Comparison of ENCODE assay signal across 18 cellular contexts in genomic region chr12:130958557-130959140, GRCh38. TPM values are rescaled to one million over a fixed set of nuclear protein-coding genes. Genes with fewer than 3 reads are reported as not detected.
"Had no signal": no experiment of that assay in that cellular context is flagged by ENCODE, and none has a peak within 500 bp of the region (broad histone marks: within the 10 kb centered on the region; RNA-seq: fewer than 3 reads in every experiment).

No MANE protein-coding gene starts in this region.

- H3K27ac ChIP-seq: brain microvascular endothelial cell, left lung, thyroid gland, VCaP had no signal

- H3K9me3 ChIP-seq: left lung, thyroid gland had no signal

- H3K36me3 Mint-ChIP-seq: mesothelial cell of epicardium, natural killer cell, T-cell had no signal

- DNase-seq: activated CD4-positive, alpha-beta memory T cell treated with anti-CD3 and anti-CD28 coated beads, Interleukin-2, amount 10 ng/mL, durations not matched to agents 7 days and 5 days; activated CD4-positive, alpha-beta T cell treated with anti-CD3 and anti-CD28 coated beads, Interleukin-2, amount 10 ng/mL, durations not matched to agents 24 days and 14 days; activated effector memory CD4-positive, alpha-beta T cell treated with anti-CD3 and anti-CD28 coated beads, Interleukin-2, amount 50 U/mL, for 16 hours; activated naive CD4-positive, alpha-beta T cell treated with anti-CD3 and anti-CD28 coated beads, Interleukin-2, amount 50 U/mL, for 16 hours; activated naive CD8-positive, alpha-beta T cell treated with anti-CD3 and anti-CD28 coated beads, Interleukin-2, amount 50 U/mL, for 24 hours; brain microvascular endothelial cell; left lung; mammary epithelial cell; natural killer cell; nucleus accumbens; stimulated activated CD4-positive, alpha-beta T cell treated with anti-CD3 and anti-CD28 coated beads, Interleukin-4, amount 100 ng/mL, for 4 hours; stimulated activated naive CD8-positive, alpha-beta T cell treated with anti-CD3 and anti-CD28 coated beads, Interleukin-15, Interleukin-2, amounts not matched to agents 100 U/mL and 50 U/mL, for 24 hours; T-cell; thyroid gland had no signal

- H3K27ac Mint-ChIP-seq: activated CD4-positive, alpha-beta memory T cell treated with anti-CD3 and anti-CD28 coated beads, Interleukin-2, amount 10 ng/mL, durations not matched to agents 7 days and 5 days; activated CD4-positive, alpha-beta T cell treated with anti-CD3 and anti-CD28 coated beads, Interleukin-2, amount 10 ng/mL, durations not matched to agents 24 days and 14 days; activated naive CD8-positive, alpha-beta T cell treated with anti-CD3 and anti-CD28 coated beads, Interleukin-2, amount 50 U/mL, for 24 hours; mesothelial cell of epicardium; natural killer cell; T-cell; T-helper 2 cell treated with Interferon-gamma antibody and Interleukin-4, amounts not matched to agents 5 μg/mL and 100 μg/mL, for 36 hours had no signal

- H3K4me1 Mint-ChIP-seq: activated CD4-positive, alpha-beta memory T cell treated with anti-CD3 and anti-CD28 coated beads, Interleukin-2, amount 10 ng/mL, durations not matched to agents 7 days and 5 days; activated CD4-positive, alpha-beta T cell treated with anti-CD3 and anti-CD28 coated beads, Interleukin-2, amount 10 ng/mL, durations not matched to agents 24 days and 14 days; central memory CD8-positive, alpha-beta T cell had no signal

- H3K36me3 ChIP-seq: brain microvascular endothelial cell, left lung, thyroid gland had no signal

- H3K4me3 Mint-ChIP-seq: activated CD4-positive, alpha-beta memory T cell treated with anti-CD3 and anti-CD28 coated beads, Interleukin-2, amount 10 ng/mL, durations not matched to agents 7 days and 5 days; activated CD4-positive, alpha-beta T cell treated with anti-CD3 and anti-CD28 coated beads, Interleukin-2, amount 10 ng/mL, durations not matched to agents 24 days and 14 days; activated naive CD8-positive, alpha-beta T cell treated with anti-CD3 and anti-CD28 coated beads, Interleukin-2, amount 50 U/mL, for 24 hours; central memory CD8-positive, alpha-beta T cell; mesothelial cell of epicardium; natural killer cell; T-cell; T-helper 2 cell treated with Interferon-gamma antibody and Interleukin-4, amounts not matched to agents 5 μg/mL and 100 μg/mL, for 36 hours had no signal

- H3K9me3 Mint-ChIP-seq: activated CD4-positive, alpha-beta memory T cell treated with anti-CD3 and anti-CD28 coated beads, Interleukin-2, amount 10 ng/mL, durations not matched to agents 7 days and 5 days; activated CD4-positive, alpha-beta T cell treated with anti-CD3 and anti-CD28 coated beads, Interleukin-2, amount 10 ng/mL, durations not matched to agents 24 days and 14 days; activated naive CD8-positive, alpha-beta T cell treated with anti-CD3 and anti-CD28 coated beads, Interleukin-2, amount 50 U/mL, for 24 hours; central memory CD8-positive, alpha-beta T cell; natural killer cell; T-cell; T-helper 2 cell treated with Interferon-gamma antibody and Interleukin-4, amounts not matched to agents 5 μg/mL and 100 μg/mL, for 36 hours had no signal

- H3K27me3 ChIP-seq: thyroid gland had no signal

- H3K4me3 ChIP-seq: left lung, thyroid gland had no signal

RNA-seq across cellular contexts. Expression of gene ADGRD1, which starts 4.9 kb away (rescaled TPM):
- total RNA-seq: mammary epithelial cell had no signal
- polyA plus RNA-seq: mammary epithelial cell had no signal
